ENCODE assay signal across 25 cellular contexts in the genomic region with DNA sequence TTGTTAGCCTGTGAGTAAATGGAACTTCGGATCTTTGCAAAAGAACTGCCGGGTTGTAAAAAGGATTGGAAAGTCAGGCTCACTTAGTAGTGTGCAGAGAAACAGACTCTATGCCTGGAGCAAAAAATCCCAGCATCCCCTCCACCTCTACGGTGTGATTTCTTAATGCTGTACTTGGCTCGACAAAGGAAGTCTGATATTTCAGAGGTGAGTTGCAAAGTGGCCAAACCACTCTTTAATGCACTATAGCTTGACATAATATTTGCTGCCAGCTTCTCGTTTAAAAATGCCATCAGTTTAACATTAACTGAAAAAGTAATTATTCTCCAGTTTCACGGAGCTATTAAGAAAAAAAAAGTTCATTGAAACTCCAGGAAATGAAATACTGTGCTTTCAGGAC.
DNase-seq lines count a peak whose midpoint lies in the region; ATAC-seq, FAIRE-seq and TF ChIP-seq lines count a peak whose summit lies in the region.
"Had no signal": no experiment of that assay in that cellular context is flagged by ENCODE, and none has a peak within 500 bp of the region (broad histone marks: within the 10 kb centered on the region; RNA-seq: fewer than 3 reads in every experiment).

No MANE protein-coding gene starts in this region.

- H3K4me3 ChIP-seq in pancreas (no peak overlapping the region), adrenal gland (no peak overlapping the region)
- H3K4me3 ChIP-seq: heart left ventricle, right lobe of liver, suprapubic skin had no signal

- intact Hi-C loops in pancreas (cut with DNase I): no loop called here
- intact Hi-C loops in adrenal gland (cut with DNase I): no loop called here

- H3K27ac ChIP-seq in pancreas (no peak overlapping the region), adrenal gland (no peak overlapping the region)
- H3K27ac ChIP-seq: heart left ventricle, right lobe of liver, suprapubic skin had no signal

- 10 to 13% methylated on average over 6 of the region's 6 CpGs for WGBS in pancreas, 2 donors
- 51 to 55% (median 53%) methylated on average over 6 of the region's 6 CpGs for WGBS in adrenal gland, 4 donors

- DNase-seq in EH (ENCODE audit: low read depth) (peak; percentile 34), astrocyte of the hippocampus (ENCODE audit: low read depth, low spot score) (peak; percentile 7), glomerular visceral epithelial cell (ENCODE audit: extremely low spot score) (peak; percentile 42), pancreas (no peak), adrenal gland (no peak), GM10266 (ENCODE audit: extremely low spot score) (no peak), LoVo (ENCODE audit: low spot score) (no peak)
- no peak for DNase-seq in activated naive CD4-positive, alpha-beta T cell treated with Interleukin-2 at 50 U/mL for 16 hours
- DNase-seq: ACHN; activated B cell treated with CpG ODN at 0.5 μM for 24 hours; activated CD4-positive, alpha-beta memory T cell treated with anti-CD3 and anti-CD28 coated beads for 36 hours; activated gamma-delta T cell treated with Interleukin-2 at 50 U/mL for 16 hours; activated T-cell treated with anti-CD3 and anti-CD28 coated beads for 4 hours; amniotic stem cell; C1 segment of cervical spinal cord; cerebellar nuclear complex; effector memory CD4-positive, alpha-beta T cell; heart left ventricle; KG1; NCI-H1048; NCI-H2107; NCI-H510A; right lobe of liver; T1000 had no signal

- no peak for TF ChIP-seq POLR2A in adrenal gland (IDR thresholded peaks at IDR 0.05)

- FAIRE-seq in pancreas (lab: Jason Lieb, UNC): no peak

- TF ChIP-seq CTCF in pancreas (IDR thresholded peaks at IDR 0.05) (no peak), adrenal gland (IDR thresholded peaks at IDR 0.05) (no peak), GM10266 (IDR thresholded peaks at IDR 0.05; ENCODE audit: control insufficient read depth, insufficient read depth, low read depth, missing control alignments) (no peak)

- ATAC-seq in pancreas: peak in 3 of 4 donors; percentile 24 to 36 (median 29)
- ATAC-seq: heart left ventricle, right lobe of liver had no signal

- H3K27me3 ChIP-seq in pancreas (no peaks in the 10 kb centered on the region), adrenal gland (no peaks in the 10 kb centered on the region)
- H3K27me3 ChIP-seq: heart left ventricle, right lobe of liver, suprapubic skin had no signal

- H3K4me1 ChIP-seq in pancreas: no peaks in the 10 kb centered on the region
- no peaks in the 10 kb centered on the region for H3K4me1 ChIP-seq in adrenal gland (replicated peaks in 1 of 2)
- H3K4me1 ChIP-seq: heart left ventricle, right lobe of liver had no signal

- no peaks in the 10 kb centered on the region for H3K9me3 ChIP-seq in pancreas
- no peaks in the 10 kb centered on the region for H3K9me3 ChIP-seq in adrenal gland (replicated peaks in 1 of 3)
- H3K9me3 ChIP-seq: heart left ventricle, right lobe of liver, suprapubic skin had no signal

- H3K36me3 ChIP-seq in pancreas (no peaks in the 10 kb centered on the region), adrenal gland (replicated peaks in 1 of 2) (no peaks in the 10 kb centered on the region)
- H3K36me3 ChIP-seq: heart left ventricle, right lobe of liver, suprapubic skin had no signal

Comparison
In these comparisons a context has a peak if more than half of its experiments do, and no peak if none do; other contexts are left out.
1. DNase-seq: peak in EH (single experiment), astrocyte of the hippocampus (single experiment) and glomerular visceral epithelial cell (single experiment); none in pancreas (0 of 6), activated naive CD4-positive, alpha-beta T cell treated with Interleukin-2 at 50 U/mL for 16 hours (single experiment), adrenal gland (0 of 7), GM10266 (single experiment) and LoVo (single experiment).